ENCODE assay signal across 19 cellular contexts in genomic region chr2:49262815-49263560, GRCh38.
"Had no signal": no experiment of that assay in that cellular context is flagged by ENCODE, and none has a peak within 500 bp of the region (broad histone marks: within the 10 kb centered on the region; RNA-seq: fewer than 3 reads in every experiment).

No MANE protein-coding gene starts in this region.

- H3K27ac Mint-ChIP-seq: activated CD4-positive, alpha-beta T cell treated with anti-CD3 and anti-CD28 coated beads, Interleukin-2, amount 10 ng/mL, durations not matched to agents 24 days and 14 days; activated CD8-positive, alpha-beta T cell treated with anti-CD3 and anti-CD28 coated beads, Interleukin-2, amount 10 ng/mL, durations not matched to agents 7 days and 5 days; activated naive CD8-positive, alpha-beta T cell treated with anti-CD3 and anti-CD28 coated beads, Interleukin-2, amount 10 ng/mL, durations not matched to agents 7 days and 5 days; activated T-cell treated with anti-CD3 and anti-CD28 coated beads, Interleukin-2, amount 50 U/mL, for 24 hours; activated T-helper 2 cell treated with anti-CD3 and anti-CD28 coated beads, Interferon-gamma antibody, Interleukin-2, Interleukin-4, amounts not matched to agents 10 μg/mL and 5 μg/mL and 100 μg/mL, durations not matched to agents 14 hours and 24 hours and 36 hours; memory B cell; naive B cell; stimulated activated naive CD8-positive, alpha-beta T cell treated with anti-CD3 and anti-CD28 coated beads, Interleukin-15, Interleukin-2, amounts not matched to agents 100 ng/mL and 50 ng/mL, for 24 hours had no signal

- H3K9me3 Mint-ChIP-seq: activated CD4-positive, alpha-beta T cell treated with anti-CD3 and anti-CD28 coated beads, Interleukin-2, amount 10 ng/mL, durations not matched to agents 24 days and 14 days; activated naive CD8-positive, alpha-beta T cell treated with anti-CD3 and anti-CD28 coated beads, Interleukin-2, amount 10 ng/mL, durations not matched to agents 7 days and 5 days; activated T-helper 2 cell treated with anti-CD3 and anti-CD28 coated beads, Interferon-gamma antibody, Interleukin-2, Interleukin-4, amounts not matched to agents 10 μg/mL and 5 μg/mL and 100 μg/mL, durations not matched to agents 14 hours and 24 hours and 36 hours; memory B cell had no signal

- H3K4me1 ChIP-seq: body of pancreas, foreskin keratinocyte, prostate gland, transverse colon, uterus had no signal

- H3K4me3 Mint-ChIP-seq: activated CD4-positive, alpha-beta T cell treated with anti-CD3 and anti-CD28 coated beads, Interleukin-2, amount 10 ng/mL, durations not matched to agents 24 days and 14 days; activated CD8-positive, alpha-beta T cell treated with anti-CD3 and anti-CD28 coated beads, Interleukin-2, amount 10 ng/mL, durations not matched to agents 7 days and 5 days; activated naive CD8-positive, alpha-beta T cell treated with anti-CD3 and anti-CD28 coated beads, Interleukin-2, amount 10 ng/mL, durations not matched to agents 7 days and 5 days; activated T-cell treated with anti-CD3 and anti-CD28 coated beads, Interleukin-2, amount 50 U/mL, for 24 hours; memory B cell; naive B cell; stimulated activated naive CD8-positive, alpha-beta T cell treated with anti-CD3 and anti-CD28 coated beads, Interleukin-15, Interleukin-2, amounts not matched to agents 100 ng/mL and 50 ng/mL, for 24 hours had no signal

- ATAC-seq: activated CD8-positive, alpha-beta T cell treated with anti-CD3 and anti-CD28 coated beads, Interleukin-2, amount 10 ng/mL, durations not matched to agents 7 days and 5 days; body of pancreas; foreskin keratinocyte; left ventricle myocardium superior; mucosa of descending colon had no signal

- H3K4me1 Mint-ChIP-seq: activated CD4-positive, alpha-beta T cell treated with anti-CD3 and anti-CD28 coated beads, Interleukin-2, amount 10 ng/mL, durations not matched to agents 24 days and 14 days; activated naive CD8-positive, alpha-beta T cell treated with anti-CD3 and anti-CD28 coated beads, Interleukin-2, amount 10 ng/mL, durations not matched to agents 7 days and 5 days; memory B cell; naive B cell had no signal

- H3K27me3 ChIP-seq: body of pancreas, foreskin keratinocyte, transverse colon, uterus had no signal

- H3K36me3 Mint-ChIP-seq: activated naive CD8-positive, alpha-beta T cell treated with anti-CD3 and anti-CD28 coated beads, Interleukin-2, amount 10 ng/mL, durations not matched to agents 7 days and 5 days; memory B cell; naive B cell had no signal

- DNase-seq: activated CD4-positive, alpha-beta T cell treated with anti-CD3 and anti-CD28 coated beads, Interleukin-2, amount 10 ng/mL, durations not matched to agents 24 days and 14 days; activated CD8-positive, alpha-beta T cell treated with anti-CD3 and anti-CD28 coated beads, Interleukin-2, amount 10 ng/mL, durations not matched to agents 7 days and 5 days; activated naive CD4-positive, alpha-beta T cell treated with Interleukin-2 at 50 U/mL for 16 hours; activated naive CD8-positive, alpha-beta T cell treated with anti-CD3 and anti-CD28 coated beads, Interleukin-2, amount 10 ng/mL, durations not matched to agents 7 days and 5 days; activated T-cell treated with anti-CD3 and anti-CD28 coated beads, Interleukin-2, amount 50 U/mL, for 24 hours; amygdala; body of pancreas; dermis blood vessel endothelial cell; foreskin keratinocyte; left ventricle myocardium superior; mucosa of descending colon; naive B cell; right cardiac atrium; transverse colon; uterus had no signal

- H3K4me3 ChIP-seq: body of pancreas, mucosa of descending colon, prostate gland, transverse colon, uterus had no signal

- H3K9me3 ChIP-seq: body of pancreas, mucosa of descending colon, prostate gland, transverse colon, uterus had no signal

- H3K27me3 Mint-ChIP-seq: activated CD4-positive, alpha-beta T cell treated with anti-CD3 and anti-CD28 coated beads, Interleukin-2, amount 10 ng/mL, durations not matched to agents 24 days and 14 days; activated naive CD8-positive, alpha-beta T cell treated with anti-CD3 and anti-CD28 coated beads, Interleukin-2, amount 10 ng/mL, durations not matched to agents 7 days and 5 days; activated T-cell treated with anti-CD3 and anti-CD28 coated beads, Interleukin-2, amount 50 U/mL, for 24 hours; memory B cell; stimulated activated naive CD8-positive, alpha-beta T cell treated with anti-CD3 and anti-CD28 coated beads, Interleukin-15, Interleukin-2, amounts not matched to agents 100 ng/mL and 50 ng/mL, for 24 hours had no signal

- H3K36me3 ChIP-seq: prostate gland, transverse colon, uterus had no signal
